ENCODE assay signal across 9 cellular contexts in the genomic region with DNA sequence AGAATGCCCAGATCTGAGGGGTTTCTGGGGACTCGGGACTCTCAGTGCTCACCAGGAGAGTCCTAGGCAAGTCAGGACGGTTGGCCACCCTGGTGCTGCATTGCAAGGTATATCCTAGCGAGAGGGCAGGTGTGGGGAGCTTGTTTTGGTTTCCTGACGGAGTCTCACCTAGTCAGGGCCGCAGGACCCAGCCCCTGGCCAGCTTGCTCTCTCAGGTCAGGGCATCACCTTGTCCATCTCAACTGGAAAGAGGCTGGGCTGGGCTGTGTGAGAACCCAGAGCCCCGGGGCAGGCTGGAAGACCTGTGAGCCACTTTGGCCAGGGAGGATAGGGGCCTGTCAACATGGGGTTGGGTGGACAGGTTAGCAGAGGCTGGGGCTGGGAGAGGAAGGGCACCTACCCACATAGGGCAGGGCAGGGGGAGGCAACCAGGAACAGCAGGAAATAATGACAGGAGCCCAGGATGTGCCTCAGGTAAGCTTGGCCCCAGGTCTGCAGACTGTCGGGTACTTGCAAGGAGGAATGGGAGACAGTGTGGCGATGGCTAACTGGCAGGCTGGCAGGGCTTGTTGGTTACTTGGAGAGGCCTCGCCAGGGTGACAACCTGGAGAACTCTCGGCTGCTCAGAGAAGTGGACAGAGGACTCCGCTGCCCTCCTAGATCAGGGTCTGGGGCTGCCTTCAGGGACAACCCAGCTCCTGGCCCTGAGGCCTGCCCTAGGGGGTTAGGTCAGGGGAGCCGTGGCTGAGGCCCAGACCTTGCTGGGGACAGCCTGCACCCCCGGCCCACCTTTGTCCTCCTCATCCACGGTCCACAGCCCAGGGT. TPM values are rescaled to one million over a fixed set of nuclear protein-coding genes. Genes with fewer than 3 reads are reported as not detected.
DNase-seq lines count a peak whose midpoint lies in the region; ATAC-seq and TF ChIP-seq lines count a peak whose summit lies in the region.
"Had no signal": no experiment of that assay in that cellular context is flagged by ENCODE, and none has a peak within 500 bp of the region (broad histone marks: within the 10 kb centered on the region; RNA-seq: fewer than 3 reads in every experiment).

No MANE protein-coding gene starts in this region.

- H3K27ac ChIP-seq in SU-DHL-6 (ENCODE audit: low read depth, low read length) (peak overlapping the region; percentile 29; the same call in 1 of the 2 replicates), foreskin keratinocyte (peak overlapping the region; percentile 97), aorta (ENCODE audit: low read depth in 1 of 2, low read length in 2 of 2) (no peak overlapping the region)

- no peaks in the 10 kb centered on the region for H3K36me3 ChIP-seq in SU-DHL-6 (ENCODE audit: low read length)
- H3K36me3 ChIP-seq in aorta (ENCODE audit: control insufficient read depth in 1 of 2, insufficient read depth in 2 of 2, low read length in 1 of 2), result no peaks in the 10 kb centered on the region

- H3K9me3 Mint-ChIP-seq in stimulated activated naive B cell treated with anti-CD40 and anti-IgM and Interleukin-4, amounts not matched to agents 10 μg/mL and 1 μg/mL and 100 μg/mL, for 72 hours, result peaks cover 3 to 4% of the 10 kb centered on the region in 2 donors

- no peak overlapping the region for H2AFZ ChIP-seq in SU-DHL-6 (ENCODE audit: low read depth, low read length, severe bottlenecking)

- peaks cover 0 to 3% of the 10 kb centered on the region in 2 donors for H3K36me3 Mint-ChIP-seq in stimulated activated naive B cell treated with anti-CD40 and anti-IgM and Interleukin-4, amounts not matched to agents 10 μg/mL and 1 μg/mL and 100 μg/mL, for 72 hours

- H3K27ac Mint-ChIP-seq in stimulated activated naive B cell treated with anti-CD40 and anti-IgM and Interleukin-4, amounts not matched to agents 10 μg/mL and 1 μg/mL and 100 μg/mL, for 72 hours, result peak overlapping the region; percentile 92

- peak overlapping the region; percentile 2 for H3K4me2 ChIP-seq in SU-DHL-6 (ENCODE audit: low read depth, low read length, poor library complexity, severe bottlenecking)

- H4K20me1 ChIP-seq in SU-DHL-6 (ENCODE audit: low read depth, low read length), result no peaks in the 10 kb centered on the region

- H3K9ac ChIP-seq in SU-DHL-6 (ENCODE audit: low read length), result no peak overlapping the region; the same call in 1 of the 2 replicates

- H3K9me2 ChIP-seq in SU-DHL-6 (replicated peaks; ENCODE audit: insufficient read depth, low read length), result no peaks in the 10 kb centered on the region

- peak; percentile 62 for DNase-seq in activated CD8-positive, alpha-beta memory T cell treated with anti-CD3 and anti-CD28 coated beads, Interleukin-2, amount 50 U/mL, for 48 hours
- DNase-seq in activated CD8-positive, alpha-beta memory T cell treated with anti-CD3 and anti-CD28 coated beads for 24 hours, result no peak
- no peak for DNase-seq in foreskin keratinocyte
- DNase-seq in stimulated activated naive B cell treated with anti-CD40 and anti-IgM and Interleukin-4, amounts not matched to agents 10 μg/mL and 1 μg/mL and 100 μg/mL, for 72 hours, result no peak
- no peak for DNase-seq in aorta
- no peak for DNase-seq in NCI-H1417 treated with DMSO at 0.1 percent for 48 hours (lab: John Stamatoyannopoulos, UW)
- DNase-seq: NCI-H1048 had no signal

- peaks cover 34% of the 10 kb centered on the region for H3F3A ChIP-seq in SU-DHL-6 (ENCODE audit: insufficient read depth)

- no peaks in the 10 kb centered on the region for H3K9me3 ChIP-seq in SU-DHL-6 (ENCODE audit: insufficient read depth, low read length)
- H3K9me3 ChIP-seq in aorta (ENCODE audit: control insufficient read depth, low read length), result no peaks in the 10 kb centered on the region

- peaks cover 55 to 81% of the 10 kb centered on the region in 2 donors for H3K4me1 Mint-ChIP-seq in stimulated activated naive B cell treated with anti-CD40 and anti-IgM and Interleukin-4, amounts not matched to agents 10 μg/mL and 1 μg/mL and 100 μg/mL, for 72 hours

- TF ChIP-seq CTCF in SU-DHL-6 (IDR thresholded peaks at IDR 0.05; ENCODE audit: insufficient read depth, low read length, poor library complexity, severe bottlenecking) (no peak), foreskin keratinocyte (conservative IDR thresholded peaks at IDR 0.05) (no peak)

- intact Hi-C loops in aorta (cut with DNase I), result no loop called here

- 95 to 96% methylated on average over 14 of the region's 14 CpGs for WGBS in aorta, 2 donors

- H3K4me3 Mint-ChIP-seq in stimulated activated naive B cell treated with anti-CD40 and anti-IgM and Interleukin-4, amounts not matched to agents 10 μg/mL and 1 μg/mL and 100 μg/mL, for 72 hours, result peak overlapping the region; percentile 29 to 61

- peaks cover 19% of the 10 kb centered on the region for H3K4me1 ChIP-seq in foreskin keratinocyte
- peaks cover 0 to 2% of the 10 kb centered on the region in 2 donors for H3K4me1 ChIP-seq in aorta (ENCODE audit: control insufficient read depth in 1 of 2, insufficient read depth in 2 of 2, low read length in 2 of 2)

- H3K79me2 ChIP-seq in SU-DHL-6 (ENCODE audit: insufficient read depth, low read length), result no peaks in the 10 kb centered on the region

- H3K27me3 Mint-ChIP-seq in stimulated activated naive B cell treated with anti-CD40 and anti-IgM and Interleukin-4, amounts not matched to agents 10 μg/mL and 1 μg/mL and 100 μg/mL, for 72 hours, result no peaks in the 10 kb centered on the region

- ATAC-seq in foreskin keratinocyte (no peak), aorta (ENCODE audit: low FRiP score) (no peak), GM21723 (IDR thresholded peaks at IDR 0.05; ENCODE audit: unreplicated experiment) (no peak)
- no peak for ATAC-seq in stimulated activated naive B cell treated with anti-CD40 and anti-IgM and Interleukin-4, amounts not matched to agents 10 μg/mL and 1 μg/mL and 100 μg/mL, for 72 hours (replicated peaks)

- H3K27me3 ChIP-seq in SU-DHL-6 (ENCODE audit: low read length) (no peaks in the 10 kb centered on the region), foreskin keratinocyte (no peaks in the 10 kb centered on the region), aorta (ENCODE audit: control insufficient read depth in 1 of 2, insufficient read depth in 2 of 2, low read length in 1 of 2) (no peaks in the 10 kb centered on the region)

- H3K4me3 ChIP-seq in SU-DHL-6 (ENCODE audit: insufficient read depth, low read length, poor library complexity, severe bottlenecking), result no peak overlapping the region
- H3K4me3 ChIP-seq in aorta (ENCODE audit: low read length in 2 of 2), result no peak overlapping the region

RNA-seq across cellular contexts. Expression of a gene that starts 31.4 kb away (rescaled TPM):
- total RNA-seq in foreskin keratinocyte (23.6 and 26.6 TPM in 2 replicates), aorta (10 to 100 TPM; 33.1 to 34.7 TPM)
- polyA plus RNA-seq in foreskin keratinocyte (18.0 and 19.7 TPM in 2 replicates), aorta (10 to 100 TPM; 12.0 to 30.3 TPM)

RNA-seq across cellular contexts. Expression of a gene that starts 49.6 kb away (rescaled TPM):
- 276 and 302 TPM in 2 replicates for total RNA-seq in foreskin keratinocyte
- 260 and 285 TPM in 2 replicates for polyA plus RNA-seq in foreskin keratinocyte
- 100 to 1,000 TPM; 104 to 126 TPM for total RNA-seq in aorta
- polyA plus RNA-seq in aorta, result 10 to 100 TPM; 55.9 to 96.5 TPM

Comparison
In these comparisons a context has a peak if more than half of its experiments do, and no peak if none do; other contexts are left out.
1. H3K27ac ChIP-seq: peak in SU-DHL-6 (single experiment) and foreskin keratinocyte (single experiment); none in aorta (0 of 2).